Comparison of ENCODE assay signal across 8 cellular contexts in the genomic region with DNA sequence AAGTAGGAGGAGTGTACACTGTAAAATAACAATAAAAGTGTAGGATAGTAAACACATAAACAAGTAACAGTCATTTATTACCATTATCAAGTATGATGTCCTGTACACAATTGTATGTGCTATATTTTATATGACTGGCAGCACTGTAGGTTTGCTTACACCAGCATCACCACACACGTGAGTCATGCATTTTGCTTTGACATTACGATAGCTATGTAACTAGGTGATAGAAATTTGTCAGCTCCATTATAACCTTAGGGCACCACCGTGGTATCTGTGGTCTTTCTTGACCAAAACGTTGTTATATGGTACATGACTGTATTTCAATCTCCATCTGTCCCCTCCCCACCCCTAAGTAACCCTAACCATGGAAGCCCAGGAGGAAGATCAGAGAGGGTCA. TPM values are rescaled to one million over a fixed set of nuclear protein-coding genes. Genes with fewer than 3 reads are reported as not detected.
DNase-seq lines count a peak whose midpoint lies in the region; ATAC-seq and TF ChIP-seq lines count a peak whose summit lies in the region.

No MANE protein-coding gene starts in this region.

- H3K4me1 Mint-ChIP-seq in stimulated activated naive B cell treated with anti-CD40 and anti-IgM and Interleukin-4, amounts not matched to agents 10 μg/mL and 1 μg/mL and 100 μg/mL, for 72 hours = peaks cover 6 to 8% of the 10 kb centered on the region in 2 donors

- DNase-seq in SK-N-SH = no peak
- peak in 1 of 2 donors; percentile 27 for DNase-seq in foreskin fibroblast
- DNase-seq in stimulated activated naive B cell treated with anti-CD40 and anti-IgM and Interleukin-4, amounts not matched to agents 10 μg/mL and 1 μg/mL and 100 μg/mL, for 72 hours = no peak
- DNase-seq in UCSD-AML1 (lab: John Stamatoyannopoulos, UW; ENCODE audit: unreplicated experiment) = no peak
- no peak for DNase-seq in putamen (ENCODE audit: low spot score)

- H3K36me3 ChIP-seq in SK-N-SH (replicated peaks in 1 of 2; ENCODE audit: control insufficient read depth in 1 of 2, insufficient read depth in 2 of 2, low read length in 1 of 2) = no peaks in the 10 kb centered on the region

- TF ChIP-seq EP300 in SK-N-SH (IDR thresholded peaks at IDR 0.05; ENCODE audit: borderline replicate concordance in 1 of 2, low read depth in 1 of 2, low read length in 1 of 2) = no peak

- no peaks in the 10 kb centered on the region for H3K27me3 ChIP-seq in SK-N-SH (ENCODE audit: insufficient read depth)

- TF ChIP-seq RAD21 in SK-N-SH (IDR thresholded peaks at IDR 0.05; ENCODE audit: low read length) = no peak

- no peak overlapping the region for H3K27ac ChIP-seq in SK-N-SH (ENCODE audit: low read depth in 2 of 2, low read length in 1 of 2)

- ATAC-seq in SK-N-SH treated with all-trans-retinoic acid at 6 μM for 48 hours (no peak), GM18868 (IDR thresholded peaks at IDR 0.05; ENCODE audit: unreplicated experiment) (no peak)
- ATAC-seq in stimulated activated naive B cell treated with anti-CD40 and anti-IgM and Interleukin-4, amounts not matched to agents 10 μg/mL and 1 μg/mL and 100 μg/mL, for 72 hours (replicated peaks) = no peak

- peaks cover under 1 to 2% of the 10 kb centered on the region in 2 donors for H3K36me3 Mint-ChIP-seq in stimulated activated naive B cell treated with anti-CD40 and anti-IgM and Interleukin-4, amounts not matched to agents 10 μg/mL and 1 μg/mL and 100 μg/mL, for 72 hours

- H3K4me1 ChIP-seq in SK-N-SH (ENCODE audit: control insufficient read depth in 1 of 2, insufficient read depth in 2 of 2, low read depth in 1 of 2, low read length in 1 of 2) = peaks cover 14 to 17% of the 10 kb centered on the region in 2 experiments; a peak in 3 of 4 replicates

- no peaks in the 10 kb centered on the region for H3K9me3 Mint-ChIP-seq in stimulated activated naive B cell treated with anti-CD40 and anti-IgM and Interleukin-4, amounts not matched to agents 10 μg/mL and 1 μg/mL and 100 μg/mL, for 72 hours

- CTCF ChIA-PET in SK-N-SH (lab: Yijun Ruan, JAX) = interaction anchor here (1.3 kb wide), 1 partner anchor 24 kb away, joined by 4 read pairs; no protein-coding TSS in a partner anchor

- H3K4me2 ChIP-seq in SK-N-SH = peak overlapping the region; percentile 74

- 54% methylated on average over 4 of the region's 4 CpGs for WGBS in SK-N-SH (ENCODE audit: low lambda C conversion rate)

- H3K4me3 ChIP-seq in SK-N-SH (ENCODE audit: low read depth in 2 of 2, low read length in 1 of 2) (peak overlapping the region; percentile 63 to 66), WI38 (ENCODE audit: low read depth, low read length) (peak overlapping the region; percentile 84), foreskin fibroblast (ENCODE audit: low read depth in 1 of 2, low read length in 2 of 2) (peak overlapping the region; percentile 86 to 94)

- peak overlapping the region; percentile 91 for H3K27ac Mint-ChIP-seq in stimulated activated naive B cell treated with anti-CD40 and anti-IgM and Interleukin-4, amounts not matched to agents 10 μg/mL and 1 μg/mL and 100 μg/mL, for 72 hours

- H3K9me2 ChIP-seq in SK-N-SH = no peaks in the 10 kb centered on the region

- H2AFZ ChIP-seq in SK-N-SH (ENCODE audit: low read depth) = no peak overlapping the region

- peaks cover 5% of the 10 kb centered on the region; the same call in 1 of the 2 replicates for H3K79me2 ChIP-seq in SK-N-SH (ENCODE audit: insufficient read depth)

- peaks cover 3% of the 10 kb centered on the region for H3F3A ChIP-seq in SK-N-SH (replicated peaks; ENCODE audit: insufficient read depth)

- H4K20me1 ChIP-seq in SK-N-SH (ENCODE audit: insufficient read depth) = no peaks in the 10 kb centered on the region

- H3K9ac ChIP-seq in SK-N-SH = no peak overlapping the region

- POLR2A ChIA-PET in SK-N-SH (lab: Yijun Ruan, JAX) = no interaction called here

- no peak for TF ChIP-seq CTCF in SK-N-SH (IDR thresholded peaks at IDR 0.05)
- no peak for TF ChIP-seq CTCF in WI38 (IDR thresholded peaks at IDR 0.05; ENCODE audit: low read depth, low read length)
- no peak for TF ChIP-seq CTCF in foreskin fibroblast (IDR thresholded peaks at IDR 0.05; ENCODE audit: low read depth, low read length)

- peaks cover 14 to 19% of the 10 kb centered on the region in 2 donors for H3K27me3 Mint-ChIP-seq in stimulated activated naive B cell treated with anti-CD40 and anti-IgM and Interleukin-4, amounts not matched to agents 10 μg/mL and 1 μg/mL and 100 μg/mL, for 72 hours

- H3K9me3 ChIP-seq in SK-N-SH = no peaks in the 10 kb centered on the region

- H3K4me3 Mint-ChIP-seq in stimulated activated naive B cell treated with anti-CD40 and anti-IgM and Interleukin-4, amounts not matched to agents 10 μg/mL and 1 μg/mL and 100 μg/mL, for 72 hours = peak overlapping the region; percentile 83 to 88

TF ChIP-seq in SK-N-SH, 30 proteins besides CTCF, POLR2A, EP300 and RAD21 (continues in another document):
- TF ChIP-seq, protein P1, sequence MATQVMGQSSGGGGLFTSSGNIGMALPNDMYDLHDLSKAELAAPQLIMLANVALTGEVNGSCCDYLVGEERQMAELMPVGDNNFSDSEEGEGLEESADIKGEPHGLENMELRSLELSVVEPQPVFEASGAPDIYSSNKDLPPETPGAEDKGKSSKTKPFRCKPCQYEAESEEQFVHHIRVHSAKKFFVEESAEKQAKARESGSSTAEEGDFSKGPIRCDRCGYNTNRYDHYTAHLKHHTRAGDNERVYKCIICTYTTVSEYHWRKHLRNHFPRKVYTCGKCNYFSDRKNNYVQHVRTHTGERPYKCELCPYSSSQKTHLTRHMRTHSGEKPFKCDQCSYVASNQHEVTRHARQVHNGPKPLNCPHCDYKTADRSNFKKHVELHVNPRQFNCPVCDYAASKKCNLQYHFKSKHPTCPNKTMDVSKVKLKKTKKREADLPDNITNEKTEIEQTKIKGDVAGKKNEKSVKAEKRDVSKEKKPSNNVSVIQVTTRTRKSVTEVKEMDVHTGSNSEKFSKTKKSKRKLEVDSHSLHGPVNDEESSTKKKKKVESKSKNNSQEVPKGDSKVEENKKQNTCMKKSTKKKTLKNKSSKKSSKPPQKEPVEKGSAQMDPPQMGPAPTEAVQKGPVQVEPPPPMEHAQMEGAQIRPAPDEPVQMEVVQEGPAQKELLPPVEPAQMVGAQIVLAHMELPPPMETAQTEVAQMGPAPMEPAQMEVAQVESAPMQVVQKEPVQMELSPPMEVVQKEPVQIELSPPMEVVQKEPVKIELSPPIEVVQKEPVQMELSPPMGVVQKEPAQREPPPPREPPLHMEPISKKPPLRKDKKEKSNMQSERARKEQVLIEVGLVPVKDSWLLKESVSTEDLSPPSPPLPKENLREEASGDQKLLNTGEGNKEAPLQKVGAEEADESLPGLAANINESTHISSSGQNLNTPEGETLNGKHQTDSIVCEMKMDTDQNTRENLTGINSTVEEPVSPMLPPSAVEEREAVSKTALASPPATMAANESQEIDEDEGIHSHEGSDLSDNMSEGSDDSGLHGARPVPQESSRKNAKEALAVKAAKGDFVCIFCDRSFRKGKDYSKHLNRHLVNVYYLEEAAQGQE (IDR thresholded peaks at IDR 0.05; ENCODE audit: low read depth, low read length) = no peak
- TF ChIP-seq ELF1 (IDR thresholded peaks at IDR 0.05) (no peak), RXRA (IDR thresholded peaks at IDR 0.05; ENCODE audit: borderline replicate concordance, low read depth) (no peak), TAF1 (IDR thresholded peaks at IDR 0.05; ENCODE audit: borderline replicate concordance, low read depth, low read length) (no peak), NFIC (IDR thresholded peaks at IDR 0.05; ENCODE audit: borderline replicate concordance) (no peak)

TF ChIP-seq in SK-N-SH treated with all-trans-retinoic acid at 6 μM for 48 hours, 23 proteins besides CTCF, POLR2A, EP300 and RAD21 (continues in another document):
- TF ChIP-seq ZFP3 (CRISPR knock-in tag; IDR thresholded peaks at IDR 0.05) (no peak), ZNF70 (CRISPR knock-in tag; IDR thresholded peaks at IDR 0.05) (no peak), TOX (CRISPR knock-in tag; IDR thresholded peaks at IDR 0.05; ENCODE audit: borderline replicate concordance) (no peak)
- TF ChIP-seq, protein P2, sequence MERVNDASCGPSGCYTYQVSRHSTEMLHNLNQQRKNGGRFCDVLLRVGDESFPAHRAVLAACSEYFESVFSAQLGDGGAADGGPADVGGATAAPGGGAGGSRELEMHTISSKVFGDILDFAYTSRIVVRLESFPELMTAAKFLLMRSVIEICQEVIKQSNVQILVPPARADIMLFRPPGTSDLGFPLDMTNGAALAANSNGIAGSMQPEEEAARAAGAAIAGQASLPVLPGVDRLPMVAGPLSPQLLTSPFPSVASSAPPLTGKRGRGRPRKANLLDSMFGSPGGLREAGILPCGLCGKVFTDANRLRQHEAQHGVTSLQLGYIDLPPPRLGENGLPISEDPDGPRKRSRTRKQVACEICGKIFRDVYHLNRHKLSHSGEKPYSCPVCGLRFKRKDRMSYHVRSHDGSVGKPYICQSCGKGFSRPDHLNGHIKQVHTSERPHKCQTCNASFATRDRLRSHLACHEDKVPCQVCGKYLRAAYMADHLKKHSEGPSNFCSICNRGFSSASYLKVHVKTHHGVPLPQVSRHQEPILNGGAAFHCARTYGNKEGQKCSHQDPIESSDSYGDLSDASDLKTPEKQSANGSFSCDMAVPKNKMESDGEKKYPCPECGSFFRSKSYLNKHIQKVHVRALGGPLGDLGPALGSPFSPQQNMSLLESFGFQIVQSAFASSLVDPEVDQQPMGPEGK (CRISPR knock-in tag; IDR thresholded peaks at IDR 0.05; ENCODE audit: borderline replicate concordance) = no peak
- TF ChIP-seq, protein P3, sequence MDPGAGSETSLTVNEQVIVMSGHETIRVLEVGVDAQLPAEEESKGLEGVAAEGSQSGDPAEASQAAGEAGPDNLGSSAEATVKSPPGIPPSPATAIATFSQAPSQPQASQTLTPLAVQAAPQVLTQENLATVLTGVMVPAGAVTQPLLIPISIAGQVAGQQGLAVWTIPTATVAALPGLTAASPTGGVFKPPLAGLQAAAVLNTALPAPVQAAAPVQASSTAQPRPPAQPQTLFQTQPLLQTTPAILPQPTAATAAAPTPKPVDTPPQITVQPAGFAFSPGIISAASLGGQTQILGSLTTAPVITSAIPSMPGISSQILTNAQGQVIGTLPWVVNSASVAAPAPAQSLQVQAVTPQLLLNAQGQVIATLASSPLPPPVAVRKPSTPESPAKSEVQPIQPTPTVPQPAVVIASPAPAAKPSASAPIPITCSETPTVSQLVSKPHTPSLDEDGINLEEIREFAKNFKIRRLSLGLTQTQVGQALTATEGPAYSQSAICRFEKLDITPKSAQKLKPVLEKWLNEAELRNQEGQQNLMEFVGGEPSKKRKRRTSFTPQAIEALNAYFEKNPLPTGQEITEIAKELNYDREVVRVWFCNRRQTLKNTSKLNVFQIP (CRISPR knock-in tag; IDR thresholded peaks at IDR 0.05; ENCODE audit: borderline replicate concordance, low read depth) = no peak

RNA-seq across cellular contexts. Expression of a gene that starts 1.1 kb away (rescaled TPM):
- polyA plus RNA-seq in SK-N-SH (2012; rRNA removed) = 15.1 and 17.6 TPM in 2 replicates
- 10.3 and 13.3 TPM in 2 replicates for polyA plus RNA-seq in SK-N-SH (2012; cell fraction: cytosol; rRNA removed)
- polyA plus RNA-seq in SK-N-SH (2012; cell fraction: nucleus; rRNA removed) = 6.8 and 7.1 TPM in 2 replicates

RNA-seq across cellular contexts. Expression of a gene that starts 37.0 kb away (rescaled TPM):
- polyA plus RNA-seq in SK-N-SH (2012; rRNA removed) = 9.0 and 10.2 TPM in 2 replicates
- polyA plus RNA-seq in SK-N-SH (2012; cell fraction: cytosol; rRNA removed) = 3.8 and 7.1 TPM in 2 replicates
- 13.5 and 20.8 TPM in 2 replicates for polyA plus RNA-seq in SK-N-SH (2012; cell fraction: nucleus; rRNA removed)

RNA-seq across cellular contexts. Expression of a gene that starts 51.0 kb away (rescaled TPM):
- polyA plus RNA-seq in SK-N-SH (2012; rRNA removed) = 1.1 and 1.2 TPM in 2 replicates
- 0.72 and 1.3 TPM in 2 replicates for polyA plus RNA-seq in SK-N-SH (2012; cell fraction: cytosol; rRNA removed)
- 1.2 and 1.6 TPM in 2 replicates for polyA plus RNA-seq in SK-N-SH (2012; cell fraction: nucleus; rRNA removed)
